18 cellular contexts compared by ENCODE assay signal in the genomic region with DNA sequence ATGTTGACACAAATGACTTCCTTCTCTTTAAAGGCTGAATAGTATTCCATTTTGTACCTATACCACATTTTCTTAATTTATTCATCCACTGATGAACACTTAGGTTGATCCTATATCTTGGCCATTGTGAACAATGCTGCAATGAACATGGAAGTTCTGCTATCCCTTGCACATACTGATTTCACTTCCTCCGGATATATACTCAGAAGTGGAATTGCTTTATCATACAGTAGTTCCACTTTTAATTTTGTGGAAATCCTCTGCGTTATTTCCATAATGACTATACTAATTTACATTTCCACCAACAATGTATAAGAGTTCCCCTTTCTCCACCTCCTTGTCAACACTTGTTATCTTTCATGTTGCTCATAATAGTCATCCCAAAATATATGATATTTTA.
"Had no signal": no experiment of that assay in that cellular context is flagged by ENCODE, and none has a peak within 500 bp of the region (broad histone marks: within the 10 kb centered on the region; RNA-seq: fewer than 3 reads in every experiment).

No MANE protein-coding gene starts in this region.

- H3K27ac ChIP-seq: coronary artery, ovary, stomach, thoracic aorta had no signal

- H3K4me3 ChIP-seq: coronary artery, dorsolateral prefrontal cortex, heart left ventricle, mucosa of descending colon, ovary, stomach, thoracic aorta had no signal

- H3K36me3 ChIP-seq: heart left ventricle, ovary, stomach, thoracic aorta had no signal

- H3K9me3 ChIP-seq: ovary had no signal

- H3K4me1 ChIP-seq: stomach had no signal

- DNase-seq: dorsolateral prefrontal cortex; effector memory CD4-positive, alpha-beta T cell; heart left ventricle; hippocampal formation; left colon; mucosa of descending colon; natural killer cell; nucleus accumbens; ovary; right cardiac atrium; small intestine; stimulated activated CD4-positive, alpha-beta T cell treated with anti-CD3 and anti-CD28 coated beads, Interleukin-12 subunit alpha, Interleukin-12 subunit beta, amount 100 ng/mL, for 4 hours; stimulated activated naive CD4-positive, alpha-beta T cell; stomach; substantia nigra had no signal

- H3K27me3 ChIP-seq: dorsolateral prefrontal cortex, heart left ventricle, ovary, stomach had no signal

- ATAC-seq: esophagus mucosa, left colon, mucosa of descending colon, natural killer cell, right cardiac atrium had no signal
